ENCODE assay signal across 13 cellular contexts in the genomic region with DNA sequence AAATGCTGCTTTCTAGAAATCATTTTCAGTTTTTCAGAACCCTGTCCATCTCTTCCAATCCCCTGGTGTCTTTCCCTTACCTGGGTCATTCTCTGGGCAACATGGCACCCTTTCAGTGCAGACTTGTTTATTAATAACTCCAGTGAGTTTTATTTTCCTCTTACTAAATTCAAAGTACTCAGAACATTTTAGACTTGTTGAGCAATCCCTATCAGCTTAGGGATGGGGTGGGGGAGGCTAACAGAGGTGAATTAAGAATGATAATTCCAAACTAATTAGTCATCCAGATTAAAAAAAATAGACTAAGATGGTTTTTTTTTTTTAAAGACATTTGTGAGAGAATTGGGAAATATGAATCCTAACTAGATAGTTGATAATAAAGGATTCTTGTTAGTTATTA. TPM values are rescaled to one million over a fixed set of nuclear protein-coding genes. Genes with fewer than 3 reads are reported as not detected.
A peak's percentile ranks its signal among the peaks of the same experiment; 100 is the strongest.
DNase-seq lines count a peak whose midpoint lies in the region; ATAC-seq and TF ChIP-seq lines count a peak whose summit lies in the region.
"Had no signal": no experiment of that assay in that cellular context is flagged by ENCODE, and none has a peak within 500 bp of the region (broad histone marks: within the 10 kb centered on the region; RNA-seq: fewer than 3 reads in every experiment).

No MANE protein-coding gene starts in this region.

- no peak overlapping the region for H3K27ac Mint-ChIP-seq in natural killer cell
- H3K27ac Mint-ChIP-seq: activated T-cell treated with anti-CD3 and anti-CD28 coated beads, Interleukin-2, amount 50 U/mL, for 72 hours had no signal

- peak; percentile 32 for DNase-seq in AG08395 (ENCODE audit: low spot score)
- no peak for DNase-seq in RWPE2 (ENCODE audit: low spot score)
- peak; percentile 74 for DNase-seq in fibroblast of mammary gland (ENCODE audit: low read depth)
- peak; percentile 2 for DNase-seq in posterior vena cava (ENCODE audit: low spot score)
- no peak for DNase-seq in natural killer cell
- DNase-seq in activated gamma-delta T cell treated with Interleukin-2 at 50 U/mL for 16 hours: no peak
- DNase-seq in activated naive CD4-positive, alpha-beta T cell (lab: John Stamatoyannopoulos, UW): no peak
- no peak for DNase-seq in pons (ENCODE audit: low spot score)
- DNase-seq: naive thymus-derived CD4-positive, alpha-beta T cell; NCI-H1105 treated with DMSO at 0.1 percent for 48 hours; stimulated activated CD4-positive, alpha-beta T cell treated with anti-CD3 and anti-CD28 coated beads, Interleukin-2, amount 100 ng/mL, for 24 hours; stimulated activated naive CD8-positive, alpha-beta T cell treated with anti-CD3 and anti-CD28 coated beads, Interleukin-15, amount 100 ng/mL, for 72 hours had no signal

- no peak for ATAC-seq in RWPE2 (ENCODE audit: low read depth)
- ATAC-seq in natural killer cell: no peak
- ATAC-seq: naive thymus-derived CD4-positive, alpha-beta T cell; stimulated activated naive CD8-positive, alpha-beta T cell treated with anti-CD3 and anti-CD28 coated beads, Interleukin-15, amount 100 ng/mL, for 72 hours had no signal

- H3K27me3 ChIP-seq in RWPE2 (ENCODE audit: insufficient read depth, poor library complexity, severe bottlenecking): no peaks in the 10 kb centered on the region

- no peaks in the 10 kb centered on the region for H3K9me3 ChIP-seq in RWPE2 (ENCODE audit: severe bottlenecking)

- peak overlapping the region; percentile 93 for H3K27ac ChIP-seq in RWPE2 (ENCODE audit: poor library complexity, severe bottlenecking)

- H3K4me3 ChIP-seq in RWPE2 (ENCODE audit: severe bottlenecking) (no peak overlapping the region), fibroblast of mammary gland (ENCODE audit: control insufficient read depth, low read depth, low read length) (peak overlapping the region; percentile 23)

- peaks cover 43% of the 10 kb centered on the region for H3K36me3 ChIP-seq in RWPE2 (ENCODE audit: low read depth)

- no peak overlapping the region for H3K4me3 Mint-ChIP-seq in natural killer cell
- H3K4me3 Mint-ChIP-seq: activated T-cell treated with anti-CD3 and anti-CD28 coated beads, Interleukin-2, amount 50 U/mL, for 72 hours; naive thymus-derived CD4-positive, alpha-beta T cell; stimulated activated naive CD8-positive, alpha-beta T cell treated with anti-CD3 and anti-CD28 coated beads, Interleukin-15, amount 100 ng/mL, for 72 hours had no signal

- peaks cover 6 to 15% of the 10 kb centered on the region in 2 donors for H3K27me3 Mint-ChIP-seq in natural killer cell (ENCODE audit: low read depth in 2 of 2)

- no peaks in the 10 kb centered on the region for H3K36me3 Mint-ChIP-seq in natural killer cell
- H3K36me3 Mint-ChIP-seq: naive thymus-derived CD4-positive, alpha-beta T cell had no signal

- no peaks in the 10 kb centered on the region for H3K4me1 Mint-ChIP-seq in natural killer cell

- no peaks in the 10 kb centered on the region for H3K9me3 Mint-ChIP-seq in natural killer cell
- H3K9me3 Mint-ChIP-seq: activated T-cell treated with anti-CD3 and anti-CD28 coated beads, Interleukin-2, amount 50 U/mL, for 72 hours; stimulated activated naive CD8-positive, alpha-beta T cell treated with anti-CD3 and anti-CD28 coated beads, Interleukin-15, amount 100 ng/mL, for 72 hours had no signal

- peaks cover 60% of the 10 kb centered on the region for H3K4me1 ChIP-seq in RWPE2 (ENCODE audit: insufficient read depth, poor library complexity, severe bottlenecking)

- intact Hi-C loops in posterior vena cava (cut with DNase I) (no loop called here), natural killer cell (cut with micrococcal nuclease) (no loop called here)

- TF ChIP-seq CTCF in RWPE2 (IDR thresholded peaks at IDR 0.05; ENCODE audit: poor library complexity, severe bottlenecking): no peak
- no peak for TF ChIP-seq CTCF in fibroblast of mammary gland (conservative IDR thresholded peaks at IDR 0.05; ENCODE audit: control insufficient read depth, insufficient read depth, low read depth, low read length)
- TF ChIP-seq CTCF in natural killer cell (IDR thresholded peaks at IDR 0.05): no peak

RNA-seq across cellular contexts. Expression of a gene that starts 10.7 kb away (rescaled TPM):
- total RNA-seq in posterior vena cava (10 to 100 TPM; 16.2 to 23.4 TPM), natural killer cell (under 1 TPM in 2 of 3 donors, not detected in 1; 0.09 to 0.28 TPM)

RNA-seq across cellular contexts. Expression of a gene that starts 49.9 kb away (rescaled TPM):
- total RNA-seq in posterior vena cava (not detected), natural killer cell (1 to 10 TPM in 1 of 3 donors, not detected in 2; 5.5 TPM)
- total RNA-seq: activated T-cell treated with anti-CD3 and anti-CD28 coated beads, Interleukin-2, amount 50 U/mL, for 72 hours had no signal

Comparison
In these comparisons a context has a peak if more than half of its experiments do, and no peak if none do; other contexts are left out.
1. DNase-seq: peak in AG08395 (single experiment), fibroblast of mammary gland (single experiment) and posterior vena cava (single experiment); none in RWPE2 (single experiment), natural killer cell (single experiment), activated gamma-delta T cell treated with Interleukin-2 at 50 U/mL for 16 hours (single experiment), activated naive CD4-positive, alpha-beta T cell (0 of 4) and pons (single experiment).
2. RNA of a gene that starts 10.7 kb away (total RNA-seq): 16.2 to 23.4 TPM in posterior vena cava; 0.09 to 0.28 TPM in natural killer cell; every median in the first group is over 10 times any median in the second.